18 cellular contexts compared by ENCODE assay signal in the genomic region with DNA sequence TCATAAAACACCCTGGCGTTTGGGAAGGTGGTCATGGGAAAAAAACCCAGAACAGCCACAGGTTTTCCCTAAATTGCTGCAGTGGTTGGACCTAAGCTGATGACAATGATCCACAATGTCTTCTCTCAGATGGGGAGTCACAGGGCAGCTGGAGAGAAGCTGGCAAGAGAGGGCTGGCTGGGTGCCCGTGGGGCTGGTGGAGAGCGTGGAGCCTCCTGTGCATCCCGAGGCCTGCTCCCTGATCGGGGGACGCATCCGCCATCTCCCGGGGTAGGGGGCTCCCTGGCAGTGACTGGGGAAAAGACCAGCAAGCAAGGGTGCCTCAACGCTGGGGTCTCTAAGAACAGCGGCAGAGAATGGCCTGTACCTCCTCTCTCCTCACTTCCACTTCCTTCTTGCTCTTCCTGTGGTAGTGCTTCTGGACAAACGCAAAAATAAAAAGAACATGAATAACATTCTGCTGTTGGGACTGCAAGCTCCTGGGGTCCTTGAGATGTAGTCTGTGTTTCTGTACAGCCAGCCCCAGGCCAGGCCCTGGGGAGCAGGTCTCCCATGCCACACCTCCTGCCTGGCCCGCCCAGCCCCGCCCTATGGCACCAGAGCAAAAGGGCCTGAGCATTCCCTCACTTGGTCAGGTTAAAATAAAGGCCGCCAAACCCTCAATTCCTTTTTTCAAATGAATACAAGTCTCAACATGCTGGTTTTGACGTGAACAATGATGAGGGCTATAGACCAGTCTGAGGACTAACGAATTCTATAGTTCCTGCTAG.
DNase-seq lines count a peak whose midpoint lies in the region; TF ChIP-seq lines count a peak whose summit lies in the region.
"Had no signal": no experiment of that assay in that cellular context is flagged by ENCODE, and none has a peak within 500 bp of the region (broad histone marks: within the 10 kb centered on the region; RNA-seq: fewer than 3 reads in every experiment).

No MANE protein-coding gene starts in this region.

- H3K4me3 ChIP-seq in epithelial cell of esophagus (ENCODE audit: low read length) = no peak overlapping the region
- H3K4me3 ChIP-seq: lower lobe of right lung, right atrium auricular region had no signal

- no peak for TF ChIP-seq CTCF in epithelial cell of esophagus (IDR thresholded peaks at IDR 0.05; ENCODE audit: insufficient read depth, low read depth, low read length, missing control alignments)

- DNase-seq in Ammon's horn (ENCODE audit: low spot score) (peak; percentile 52), HPDE6-E6E7 (ENCODE audit: extremely low spot score) (peak; percentile 34), epithelial cell of esophagus (ENCODE audit: low read depth) (peak; percentile 50), pons (ENCODE audit: low spot score) (peak; percentile 77), NCI-H2081 (lab: John Stamatoyannopoulos, UW) (no peak), DMS53 (lab: John Stamatoyannopoulos, UW) (no peak), NCI-H1436 treated with DMSO at 0.1 percent for 48 hours (lab: John Stamatoyannopoulos, UW) (no peak)
- DNase-seq: activated B cell treated with CpG ODN at 0.5 μM for 24 hours; activated CD4-positive, alpha-beta memory T cell treated with anti-CD3 and anti-CD28 coated beads, Interleukin-2, amount 10 ng/mL, durations not matched to agents 7 days and 5 days; amniotic stem cell; CD4-positive, CD25-positive, alpha-beta regulatory T cell; foreskin melanocyte; GDM1; KBM-7; lower lobe of right lung; NCI-H1694; NCI-H526 treated with DMSO at 0.1 percent for 48 hours had no signal

Comparison
In these comparisons a context has a peak if more than half of its experiments do, and no peak if none do; other contexts are left out.
1. DNase-seq: peak in Ammon's horn (single experiment), HPDE6-E6E7 (single experiment), epithelial cell of esophagus (single experiment) and pons (single experiment); none in NCI-H2081 (0 of 2), DMS53 (single experiment) and NCI-H1436 treated with DMSO at 0.1 percent for 48 hours (single experiment).